Comparison of ENCODE assay signal across 8 cellular contexts in the genomic region with DNA sequence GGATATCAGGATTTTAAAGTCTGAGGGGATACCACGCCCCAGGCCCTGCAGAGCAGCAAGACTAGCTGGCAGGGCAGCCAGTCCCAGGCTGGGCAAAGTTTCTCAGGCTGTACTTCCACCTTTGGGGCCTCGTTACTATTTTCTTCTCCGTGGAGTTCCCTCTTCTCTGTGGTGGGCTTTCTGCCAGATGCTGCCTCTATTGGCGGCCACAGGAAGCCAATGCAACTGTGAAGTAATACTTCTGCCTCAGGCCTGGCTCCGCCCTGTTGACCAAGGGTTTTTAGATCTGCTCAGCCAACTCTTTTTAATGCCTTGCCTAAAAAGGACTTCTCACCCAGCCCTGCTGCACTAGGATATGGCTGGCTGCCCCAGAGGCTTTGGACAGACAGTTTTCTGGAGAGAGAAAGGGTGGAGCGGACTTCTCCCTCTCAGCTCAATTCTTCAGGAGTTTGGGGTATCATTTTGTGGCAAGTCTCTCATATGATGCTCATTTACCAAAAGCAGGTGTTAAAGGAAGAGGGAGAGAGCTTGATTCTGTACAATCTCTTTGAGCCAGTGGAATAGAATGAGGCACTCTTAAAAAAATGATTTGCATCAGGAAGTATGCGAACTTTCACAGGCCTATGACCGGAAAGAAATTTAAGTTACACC.
DNase-seq lines count a peak whose midpoint lies in the region; ATAC-seq, FAIRE-seq and TF ChIP-seq lines count a peak whose summit lies in the region.

No MANE protein-coding gene starts in this region.

- peaks cover 7% of the 10 kb centered on the region for H3K27me3 Mint-ChIP-seq in H9 (ENCODE audit: low read depth)

- H3K14ac ChIP-seq in H9 (ENCODE audit: insufficient read depth, low read length), result no peak overlapping the region

- H2BK5ac ChIP-seq in H9 (ENCODE audit: insufficient read length, low read length), result no peak overlapping the region

- H3K36me3 ChIP-seq in Karpas-422 (ENCODE audit: insufficient read depth, low read length), result no peaks in the 10 kb centered on the region
- no peaks in the 10 kb centered on the region for H3K36me3 ChIP-seq in K562 (ENCODE audit: control insufficient read depth, insufficient read depth, low read length)

- H3K9ac ChIP-seq in H9 (ENCODE audit: extremely low read depth, insufficient read length, low read length) (no peak overlapping the region), Karpas-422 (ENCODE audit: low read length) (peak overlapping the region; percentile 83), K562 (ENCODE audit: insufficient read depth in 1 of 2, low read depth in 2 of 2, low read length in 2 of 2) (peak overlapping the region; percentile 79 to 82)

- H3K9me2 ChIP-seq in Karpas-422 (replicated peaks; ENCODE audit: insufficient read depth, low read length), result no peaks in the 10 kb centered on the region

- no CpG with 5 or more reads among the region's 8 CpGs for WGBS in H9 (ENCODE audit: extremely low coverage, insufficient read length, low lambda C conversion rate)
- WGBS in K562 (ENCODE audit: insufficient coverage, low coverage, missing lambda C conversion rate), result 2% methylated on average over 6 of the region's 8 CpGs

- peak overlapping the region in 1 of 3 experiments; percentile 33; a peak in 1 of 7 replicates for H3K27ac Mint-ChIP-seq in H9
- H3K27ac Mint-ChIP-seq in stimulated activated effector memory CD8-positive, alpha-beta T cell treated with anti-CD3 and anti-CD28 coated beads, Interleukin-12 subunit alpha, Interleukin-12 subunit beta, amount 100 ng/mL, for 72 hours, result no peak overlapping the region

- no peak overlapping the region for H2BK12ac ChIP-seq in H9 (ENCODE audit: insufficient read length, low read depth, low read length)

- H3K79me2 ChIP-seq in H9 (ENCODE audit: insufficient read depth, low read length) (no peaks in the 10 kb centered on the region), Karpas-422 (ENCODE audit: low read length) (no peaks in the 10 kb centered on the region), K562 (ENCODE audit: control insufficient read depth, insufficient read depth, low read length) (peaks cover 3% of the 10 kb centered on the region; the same call in 1 of the 3 replicates)

- in situ Hi-C loops in K562 (cut with MboI), result loop anchor here (5.0 kb wide), 2 partner anchors 60 to 65 kb away; no protein-coding TSS in a partner anchor

- no peaks in the 10 kb centered on the region for H4K20me1 ChIP-seq in H9 (ENCODE audit: control insufficient read depth, insufficient read depth, insufficient read length)
- no peaks in the 10 kb centered on the region for H4K20me1 ChIP-seq in Karpas-422 (ENCODE audit: insufficient read depth, low read depth, low read length)
- H4K20me1 ChIP-seq in K562 (replicated peaks; ENCODE audit: control insufficient read depth, insufficient read depth, low read length), result no peaks in the 10 kb centered on the region

- no peaks in the 10 kb centered on the region for H3K79me1 ChIP-seq in H9 (ENCODE audit: insufficient read depth, low read depth, low read length, poor library complexity, severe bottlenecking)

- TF ChIP-seq RAD21 in K562 (CRISPR knock-in tag; conservative IDR thresholded peaks at IDR 0.05 in 1 of 2, IDR thresholded peaks at IDR 0.05 in 1 of 2), result peak; percentile 13 to 28; a peak in 1 of 4 replicates

- H2BK15ac ChIP-seq in H9 (ENCODE audit: low read depth, low read length), result no peak overlapping the region

- H2AFZ ChIP-seq in H9 (ENCODE audit: low read length), result no peak overlapping the region
- H2AFZ ChIP-seq in Karpas-422 (ENCODE audit: low read length), result no peak overlapping the region
- H2AFZ ChIP-seq in K562 (ENCODE audit: low read depth, low read length), result peak overlapping the region; percentile 68

- no peak overlapping the region for H4K91ac ChIP-seq in H9 (ENCODE audit: insufficient read length, low read depth, low read length)

- 0 out of 2 replicates have a peak, but pooled peaks have one; percentile 52 for TF ChIP-seq POLR2A in K562 (conservative IDR thresholded peaks at IDR 0.05)

- H3K18ac ChIP-seq in H9 (ENCODE audit: insufficient read length, low read depth, low read length), result no peak overlapping the region

- H2BK20ac ChIP-seq in H9 (ENCODE audit: low read depth, low read length, poor library complexity, severe bottlenecking), result no peak overlapping the region

- H3K9me3 ChIP-seq in H9 (ENCODE audit: control insufficient read depth, low read depth, low read length) (no peaks in the 10 kb centered on the region), Karpas-422 (ENCODE audit: low read length) (no peaks in the 10 kb centered on the region), K562 (replicated peaks; ENCODE audit: control insufficient read depth, insufficient read depth, low read depth, low read length) (no peaks in the 10 kb centered on the region)

- peak; percentile 86 for FAIRE-seq in K562 (lab: Jason Lieb, UNC)

- CTCF ChIA-PET in K562 (lab: Yijun Ruan, JAX; ENCODE audit: low intra/inter-chr PET ratio), result interaction anchor here (0.6 kb wide), 1 partner anchor 54 kb away, joined by 3 read pairs; no protein-coding TSS in a partner anchor

- H3K4me1 Mint-ChIP-seq in H9, result peaks cover 13 to 16% of the 10 kb centered on the region in 2 experiments
- H3K4me1 Mint-ChIP-seq in stimulated activated effector memory CD8-positive, alpha-beta T cell treated with anti-CD3 and anti-CD28 coated beads, Interleukin-12 subunit alpha, Interleukin-12 subunit beta, amount 100 ng/mL, for 72 hours, result peaks cover 4% of the 10 kb centered on the region

- H3K4me2 ChIP-seq in H9 (ENCODE audit: insufficient read depth, insufficient read length, low read length) (no peak overlapping the region), Karpas-422 (ENCODE audit: low read depth, low read length, poor library complexity, severe bottlenecking) (peak overlapping the region; percentile 82), K562 (ENCODE audit: insufficient read depth, low read length) (peak overlapping the region; percentile 76)

- H3K4me3 ChIP-seq in Karpas-422 (ENCODE audit: low read length), result peak overlapping the region; percentile 63
- peak overlapping the region; percentile 18 for H3K4me3 ChIP-seq in K562

- no peak overlapping the region for H3K4me3 Mint-ChIP-seq in H9
- H3K4me3 Mint-ChIP-seq in stimulated activated effector memory CD8-positive, alpha-beta T cell treated with anti-CD3 and anti-CD28 coated beads, Interleukin-12 subunit alpha, Interleukin-12 subunit beta, amount 100 ng/mL, for 72 hours, result no peak overlapping the region

- H3K36me3 Mint-ChIP-seq in H9 (ENCODE audit: insufficient read depth in 1 of 3, low read depth in 3 of 3), result no peaks in the 10 kb centered on the region
- no peaks in the 10 kb centered on the region for H3K36me3 Mint-ChIP-seq in stimulated activated effector memory CD8-positive, alpha-beta T cell treated with anti-CD3 and anti-CD28 coated beads, Interleukin-12 subunit alpha, Interleukin-12 subunit beta, amount 100 ng/mL, for 72 hours

- H3K9me1 ChIP-seq in K562 (ENCODE audit: control insufficient read depth, insufficient read depth, low read length), result no peaks in the 10 kb centered on the region

- peak; percentile 81 for ATAC-seq in K562
- peak; percentile 16 for ATAC-seq in stimulated activated effector memory CD8-positive, alpha-beta T cell treated with anti-CD3 and anti-CD28 coated beads, Interleukin-12 subunit alpha, Interleukin-12 subunit beta, amount 100 ng/mL, for 72 hours

- intact Hi-C loops in K562 (cut with micrococcal nuclease), result loop anchor here (1.0 to 2.0 kb wide), 2 partner anchors 72 to 164 kb away; a partner anchor contains a TSS

- no peak overlapping the region for H2AK5ac ChIP-seq in H9 (ENCODE audit: insufficient read length, low read length)

- H3K56ac ChIP-seq in H9 (ENCODE audit: insufficient read length, low read depth, low read length), result no peak overlapping the region

- TF ChIP-seq CTCF in GM12874 (IDR thresholded peaks at IDR 0.05; ENCODE audit: insufficient read depth, low read depth, low read length), result peak; percentile 46
- TF ChIP-seq CTCF in H9 (conservative IDR thresholded peaks at IDR 0.05), result peak; percentile 47; the same call in 2 of the 3 replicates
- TF ChIP-seq CTCF in K562 (IDR thresholded peaks at IDR 0.05 in 2 of 3, conservative IDR thresholded peaks at IDR 0.05 in 1 of 3; ENCODE audit: insufficient read depth in 2 of 3, low read depth in 1 of 3, low read length in 3 of 3), result peak; percentile 41 to 50 (median 46); a peak in 5 of 6 replicates

- no peak overlapping the region for H4K5ac ChIP-seq in H9 (ENCODE audit: insufficient read length, low read depth, low read length)

- H3K9me3 Mint-ChIP-seq in H9, result no peaks in the 10 kb centered on the region
- H3K9me3 Mint-ChIP-seq in stimulated activated effector memory CD8-positive, alpha-beta T cell treated with anti-CD3 and anti-CD28 coated beads, Interleukin-12 subunit alpha, Interleukin-12 subunit beta, amount 100 ng/mL, for 72 hours, result no peaks in the 10 kb centered on the region

- no peaks in the 10 kb centered on the region for H3K27me3 ChIP-seq in H9 (ENCODE audit: insufficient read depth, low read length)
- no peaks in the 10 kb centered on the region for H3K27me3 ChIP-seq in Karpas-422 (ENCODE audit: low read length)
- H3K27me3 ChIP-seq in K562 (ENCODE audit: control insufficient read depth in 2 of 2, insufficient read depth in 2 of 2, low read length in 2 of 2), result no peaks in the 10 kb centered on the region

- H3K4me1 ChIP-seq in H9 (ENCODE audit: insufficient read depth, low read length), result no peaks in the 10 kb centered on the region
- peaks cover 56% of the 10 kb centered on the region for H3K4me1 ChIP-seq in Karpas-422 (ENCODE audit: low read length)
- H3K4me1 ChIP-seq in K562 (replicated peaks in 1 of 2; ENCODE audit: control insufficient read depth in 2 of 2, insufficient read depth in 2 of 2, low read length in 2 of 2), result peaks cover 15 to 62% of the 10 kb centered on the region in 2 experiments

- H3K27ac ChIP-seq in H9 (ENCODE audit: insufficient read length, low read depth, low read length) (no peak overlapping the region), Karpas-422 (ENCODE audit: low read length) (peak overlapping the region; percentile 100), K562 (ENCODE audit: extremely low read depth, low read depth, low read length) (peak overlapping the region; percentile 97)

- DNase-seq in H9 (peak; percentile 63), Karpas-422 (peak; percentile 92), K562 (ENCODE audit: extremely low read depth in 1 of 4, low spot score in 3 of 4) (peak; percentile 38 to 90 (median 58)), iPS-NIHi7 (ENCODE audit: extremely low spot score) (peak; percentile 78), NCI-H2196 treated with DMSO at 0.1 percent for 48 hours (lab: John Stamatoyannopoulos, UW; ENCODE audit: unreplicated experiment) (no peak), SHP77 (lab: John Stamatoyannopoulos, UW) (no peak)
- no peak for DNase-seq in stimulated activated effector memory CD8-positive, alpha-beta T cell treated with anti-CD3 and anti-CD28 coated beads, Interleukin-12 subunit alpha, Interleukin-12 subunit beta, amount 100 ng/mL, for 72 hours (ENCODE audit: low spot score in 2 of 2)

- H3K4ac ChIP-seq in H9 (ENCODE audit: low read depth, low read length), result no peak overlapping the region

- peak; percentile 70 for TF ChIP-seq EP300 in K562 (IDR thresholded peaks at IDR 0.05; ENCODE audit: low read length)

- H4K8ac ChIP-seq in H9 (replicated peaks; ENCODE audit: insufficient read length, low read depth, low read length), result no peak overlapping the region

- H2BK120ac ChIP-seq in H9 (ENCODE audit: low read depth, low read length, poor library complexity, severe bottlenecking), result no peak overlapping the region

- H3T11ph ChIP-seq in H9 (ENCODE audit: low read length), result no peak overlapping the region

- H3K23ac ChIP-seq in H9 (ENCODE audit: insufficient read length, low read depth, low read length), result no peak overlapping the region

- BruUV-seq in K562 (replicated peaks; lab: Mats Ljungman, UMichigan), result no TSS peak

- no peaks in the 10 kb centered on the region for H3K23me2 ChIP-seq in H9 (ENCODE audit: insufficient read length, low read depth, low read length, poor library complexity, severe bottlenecking)

- POLR2A ChIA-PET in K562 (lab: Yijun Ruan, JAX), result interaction anchor here (0.5 to 2.6 kb wide), 16 partner anchors 9 to 181 kb away, joined by 3 to 9 read pairs (median 4); a partner anchor contains a TSS

Comparison
In these comparisons a context has a peak if more than half of its experiments do, and no peak if none do; other contexts are left out.
1. DNase-seq: peak in H9 (single experiment), Karpas-422 (single experiment), K562 (4 of 4) and iPS-NIHi7 (single experiment); none in stimulated activated effector memory CD8-positive, alpha-beta T cell treated with anti-CD3 and anti-CD28 coated beads, Interleukin-12 subunit alpha, Interleukin-12 subunit beta, amount 100 ng/mL, for 72 hours (0 of 2), NCI-H2196 treated with DMSO at 0.1 percent for 48 hours (single experiment) and SHP77 (0 of 2).
2. Peak in every context shown above with its lines, with median percentiles within 50 percentile points of each other: CTCF ChIP-seq.